ENCODE assay signal across 8 cellular contexts in the genomic region with DNA sequence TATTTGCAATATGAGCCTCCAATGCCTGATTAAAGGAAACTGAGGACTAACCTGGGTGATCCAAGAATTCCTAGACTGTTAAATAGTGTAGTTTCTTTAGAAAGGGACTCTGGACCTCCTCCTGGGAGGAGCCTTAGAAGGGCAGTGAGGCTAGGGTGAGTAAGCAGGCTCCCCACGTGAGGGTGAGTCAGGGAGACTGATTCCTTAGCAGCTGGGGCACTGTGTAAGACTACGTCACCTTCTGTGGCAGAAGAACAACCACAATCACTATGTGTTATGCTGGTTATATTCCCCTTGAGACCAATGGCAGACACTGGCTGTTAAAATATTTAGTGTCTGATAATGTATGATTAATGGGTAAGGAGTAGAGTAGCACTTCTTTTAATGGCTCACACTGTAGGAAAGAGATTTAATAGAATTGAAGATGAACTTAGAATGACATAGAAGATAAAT. TPM values are rescaled to one million over a fixed set of nuclear protein-coding genes. Genes with fewer than 3 reads are reported as not detected.
DNase-seq lines count a peak whose midpoint lies in the region; ATAC-seq and TF ChIP-seq lines count a peak whose summit lies in the region.

No MANE protein-coding gene starts in this region.

- no peaks in the 10 kb centered on the region for H3K4me1 ChIP-seq in uterus

- intact Hi-C loops in uterus (cut with DNase I; ENCODE audit: low total_unique reads): no loop called here

- DNase-seq in NCI-H82 (lab: John Stamatoyannopoulos, UW) (peak; percentile 45), NCI-H82 treated with DMSO at 0.1 percent for 48 hours (lab: John Stamatoyannopoulos, UW; ENCODE audit: unreplicated experiment) (no peak), NCI-H226 (peak; percentile 98), astrocyte of the hippocampus (ENCODE audit: low read depth, low spot score) (peak; percentile 98), mucosa of gallbladder (ENCODE audit: low spot score) (peak; percentile 80), uterus (peak; percentile 59 to 64), NCI-H2196 (lab: John Stamatoyannopoulos, UW; ENCODE audit: unreplicated experiment) (no peak)

- no peaks in the 10 kb centered on the region for H3K27me3 ChIP-seq in uterus

- H3K9me3 ChIP-seq in uterus: no peaks in the 10 kb centered on the region

- no peak for TF ChIP-seq CTCF in uterus (IDR thresholded peaks at IDR 0.05)

- peak overlapping the region in 1 of 2 donors; percentile 59 for H3K27ac ChIP-seq in uterus

- H3K36me3 ChIP-seq in uterus: no peaks in the 10 kb centered on the region

- no peak overlapping the region for H3K4me3 ChIP-seq in uterus

- peak; percentile 94 for ATAC-seq in HG02610 (IDR thresholded peaks at IDR 0.05; ENCODE audit: unreplicated experiment)

- no peak for TF ChIP-seq POLR2A in uterus (IDR thresholded peaks at IDR 0.05)

RNA-seq across cellular contexts. Expression of a gene that starts 53.3 kb away (rescaled TPM):
- 0.06 TPM for total RNA-seq in mucosa of gallbladder
- total RNA-seq in uterus: 1 to 10 TPM in 1 of 4 donors, under 1 TPM in 1, not detected in 2; under 0.01 to 1.0 TPM

RNA-seq across cellular contexts. Expression of a gene that starts 56.9 kb away (rescaled TPM):
- 5.0 TPM for total RNA-seq in mucosa of gallbladder
- total RNA-seq in uterus: 10 to 100 TPM in 2 of 4 donors, 1 to 10 TPM in 2; 6.8 to 12.4 (median 8.8) TPM

Comparison
In these comparisons a context has a peak if more than half of its experiments do, and no peak if none do; other contexts are left out.
1. DNase-seq: peak in NCI-H82 (single experiment), NCI-H226 (single experiment), astrocyte of the hippocampus (single experiment), mucosa of gallbladder (single experiment) and uterus (2 of 2); none in NCI-H82 treated with DMSO at 0.1 percent for 48 hours (single experiment) and NCI-H2196 (single experiment).